Comparison of ENCODE assay signal across 1 cellular context in the genomic region with DNA sequence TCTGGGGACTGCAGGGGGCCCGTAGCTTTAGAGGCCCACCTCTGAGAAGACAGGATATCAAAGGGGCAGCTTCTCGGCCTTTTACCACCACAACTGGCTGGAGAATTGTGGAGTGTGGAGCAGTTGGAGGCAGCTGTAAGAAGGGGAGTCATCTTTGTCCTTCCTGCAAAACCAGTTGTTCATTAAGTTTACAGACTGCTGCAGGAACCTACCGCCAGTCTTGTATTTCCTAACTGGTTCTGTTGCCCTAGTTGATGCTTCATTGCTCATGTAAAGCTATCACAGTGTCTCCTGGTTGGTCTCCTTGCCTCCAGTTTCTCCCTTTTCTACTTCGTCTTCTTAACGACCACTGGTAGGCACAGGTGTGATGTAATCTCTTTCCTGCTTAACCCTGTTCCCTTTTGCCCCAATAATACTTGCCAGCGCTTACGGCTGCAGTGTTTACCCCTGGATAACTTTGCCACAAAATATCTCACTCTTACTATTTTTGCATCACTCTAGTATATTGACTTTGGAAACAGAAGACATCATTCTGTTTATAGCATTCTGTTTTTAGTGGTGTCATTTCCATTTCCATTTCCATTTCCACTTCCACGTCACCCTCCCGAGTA.
TF ChIP-seq lines count a peak whose summit lies in the region.

No MANE protein-coding gene starts in this region.

TF ChIP-seq in HEK293, 187 proteins besides CTCF, POLR2A, EP300 and RAD21 (continued from another document):
- TF ChIP-seq, protein P1, sequence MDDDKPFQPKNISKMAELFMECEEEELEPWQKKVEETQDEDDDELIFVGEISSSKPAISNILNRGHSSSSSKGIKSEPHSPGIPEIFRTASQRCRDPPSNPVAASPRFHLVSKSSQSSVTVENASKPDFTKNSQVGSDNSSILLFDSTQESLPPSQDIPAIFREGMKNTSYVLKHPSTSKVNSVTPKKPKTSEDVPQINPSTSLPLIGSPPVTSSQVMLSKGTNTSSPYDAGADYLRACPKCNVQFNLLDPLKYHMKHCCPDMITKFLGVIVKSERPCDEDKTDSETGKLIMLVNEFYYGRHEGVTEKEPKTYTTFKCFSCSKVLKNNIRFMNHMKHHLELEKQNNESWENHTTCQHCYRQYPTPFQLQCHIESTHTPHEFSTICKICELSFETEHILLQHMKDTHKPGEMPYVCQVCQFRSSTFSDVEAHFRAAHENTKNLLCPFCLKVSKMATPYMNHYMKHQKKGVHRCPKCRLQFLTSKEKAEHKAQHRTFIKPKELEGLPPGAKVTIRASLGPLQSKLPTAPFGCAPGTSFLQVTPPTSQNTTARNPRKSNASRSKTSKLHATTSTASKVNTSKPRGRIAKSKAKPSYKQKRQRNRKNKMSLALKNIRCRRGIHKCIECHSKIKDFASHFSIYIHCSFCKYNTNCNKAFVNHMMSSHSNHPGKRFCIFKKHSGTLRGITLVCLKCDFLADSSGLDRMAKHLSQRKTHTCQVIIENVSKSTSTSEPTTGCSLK (tag by site-specific recombination; IDR thresholded peaks at IDR 0.05) = no peak
